In the genomic region with DNA sequence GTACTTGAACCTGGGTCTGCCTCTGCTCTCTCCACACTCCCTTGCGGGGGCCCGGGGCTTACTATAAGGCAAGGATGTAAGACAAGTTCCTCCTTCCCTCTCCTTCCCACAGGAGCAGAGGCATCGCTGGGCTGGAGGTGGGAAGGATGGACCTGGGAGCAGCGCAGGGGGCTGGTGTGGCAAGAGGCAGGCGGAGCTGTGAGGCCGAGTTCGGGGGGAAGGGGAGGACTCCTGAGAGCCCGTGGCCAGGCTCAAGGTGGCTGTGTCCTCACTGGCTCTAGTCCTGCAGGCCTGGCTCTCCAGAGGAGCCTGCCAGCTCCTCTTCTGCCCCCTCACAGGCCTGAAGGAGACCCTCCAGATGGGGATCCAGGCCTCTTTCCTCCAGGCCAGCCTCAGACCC, we compare ENCODE assay signal across 26 cellular contexts. TPM values are rescaled to one million over a fixed set of nuclear protein-coding genes. Genes with fewer than 3 reads are reported as not detected.
"Had no signal": no experiment of that assay in that cellular context is flagged by ENCODE, and none has a peak within 500 bp of the region (broad histone marks: within the 10 kb centered on the region; RNA-seq: fewer than 3 reads in every experiment).

No MANE protein-coding gene starts in this region.

- H3K9me3 Mint-ChIP-seq: effector memory CD8-positive, alpha-beta T cell; naive thymus-derived CD8-positive, alpha-beta T cell; neural crest cell; stimulated activated effector memory CD8-positive, alpha-beta T cell treated with anti-CD3 and anti-CD28 coated beads, Interleukin-12 subunit alpha, Interleukin-12 subunit beta, amount 100 ng/mL, for 72 hours; type B pancreatic cell had no signal

- H3K27me3 Mint-ChIP-seq: type B pancreatic cell had no signal

- H3K27me3 ChIP-seq: left lung, right atrium auricular region, stomach, thyroid gland had no signal

- ATAC-seq: effector memory CD8-positive, alpha-beta T cell; left lung; naive thymus-derived CD8-positive, alpha-beta T cell; sciatic nerve; stimulated activated effector memory CD8-positive, alpha-beta T cell treated with anti-CD3 and anti-CD28 coated beads, Interleukin-12 subunit alpha, Interleukin-12 subunit beta, amount 100 ng/mL, for 72 hours had no signal

- H3K36me3 Mint-ChIP-seq: naive thymus-derived CD8-positive, alpha-beta T cell; stimulated activated effector memory CD8-positive, alpha-beta T cell treated with anti-CD3 and anti-CD28 coated beads, Interleukin-12 subunit alpha, Interleukin-12 subunit beta, amount 100 ng/mL, for 72 hours; type B pancreatic cell had no signal

- H3K4me2 ChIP-seq: smooth muscle cell had no signal

- H3K4me1 ChIP-seq: left lung, prostate gland, stomach, thyroid gland had no signal

- H3K27ac Mint-ChIP-seq: effector memory CD8-positive, alpha-beta T cell; naive thymus-derived CD8-positive, alpha-beta T cell; stimulated activated effector memory CD8-positive, alpha-beta T cell treated with anti-CD3 and anti-CD28 coated beads, Interleukin-12 subunit alpha, Interleukin-12 subunit beta, amount 100 ng/mL, for 72 hours; type B pancreatic cell had no signal

- H3K4me3 Mint-ChIP-seq: effector memory CD8-positive, alpha-beta T cell; naive thymus-derived CD8-positive, alpha-beta T cell; neural crest cell; stimulated activated effector memory CD8-positive, alpha-beta T cell treated with anti-CD3 and anti-CD28 coated beads, Interleukin-12 subunit alpha, Interleukin-12 subunit beta, amount 100 ng/mL, for 72 hours; type B pancreatic cell had no signal

- H3K4me3 ChIP-seq: left lung, prostate gland, right atrium auricular region, smooth muscle cell, stomach, thyroid gland had no signal

- DNase-seq: cortex of kidney; effector memory CD8-positive, alpha-beta T cell; kidney; left lung; mammary epithelial cell; naive thymus-derived CD8-positive, alpha-beta T cell; stimulated activated CD4-positive, alpha-beta T cell treated with anti-CD3 and anti-CD28 coated beads, Interleukin-12 subunit alpha, Interleukin-12 subunit beta, amount 100 ng/mL, for 4 hours; stimulated activated CD4-positive, alpha-beta T cell treated with anti-CD3 and anti-CD28 coated beads, Interleukin-1b, Interleukin-23, amount 100 ng/mL, for 48 hours; stimulated activated CD4-positive, alpha-beta T cell treated with anti-CD3 and anti-CD28 coated beads, Interleukin-4, amount 100 ng/mL, for 24 hours; stimulated activated naive CD4-positive, alpha-beta T cell treated with Interleukin-2 at 50 U/mL for 16 hours; stomach; thyroid gland had no signal

- H3K27ac ChIP-seq: left lung, prostate gland, right atrium auricular region, stomach, thyroid gland had no signal

- H3K9me3 ChIP-seq: left lung, prostate gland, right atrium auricular region, stomach, thyroid gland had no signal

- H3K4me1 Mint-ChIP-seq: stimulated activated effector memory CD8-positive, alpha-beta T cell treated with anti-CD3 and anti-CD28 coated beads, Interleukin-12 subunit alpha, Interleukin-12 subunit beta, amount 100 ng/mL, for 72 hours had no signal

- H3K36me3 ChIP-seq: left lung, prostate gland, right atrium auricular region, stomach, thyroid gland had no signal

RNA-seq across cellular contexts. Expression of a gene that starts 1.0 kb away (rescaled TPM):
- total RNA-seq: frontal cortex; lower leg skin; mesenteric fat pad; myocyte; naive thymus-derived CD8-positive, alpha-beta T cell; neural crest cell; osteocyte; right atrium auricular region; sciatic nerve; smooth muscle cell; subcutaneous adipose tissue; temporal lobe had no signal
- polyA plus RNA-seq: smooth muscle cell had no signal
